8 cellular contexts compared by ENCODE assay signal in genomic region chr11:31809857-31810778, GRCh38.
A peak's percentile ranks its signal among the peaks of the same experiment; 100 is the strongest.
DNase-seq lines count a peak whose midpoint lies in the region; ATAC-seq lines count a peak whose summit lies in the region.

No MANE protein-coding gene starts in this region.

- ATAC-seq in HG02763 (IDR thresholded peaks at IDR 0.05; ENCODE audit: unreplicated experiment) (no peak), HG03135 (IDR thresholded peaks at IDR 0.05; ENCODE audit: unreplicated experiment) (no peak)

- peak overlapping the region; percentile 21 for H3K4me3 ChIP-seq in NT2/D1 (ENCODE audit: insufficient read length, low read depth)
- peak overlapping the region; percentile 41 to 57 for H3K4me3 ChIP-seq in duodenal mucosa (ENCODE audit: low read depth in 1 of 2, low read length in 2 of 2)
- peak overlapping the region; percentile 49 to 53 for H3K4me3 ChIP-seq in mucosa of rectum (ENCODE audit: low read length in 2 of 2)

- peaks cover 99% of the 10 kb centered on the region for H3K27me3 ChIP-seq in NT2/D1 (ENCODE audit: insufficient read depth, insufficient read length)
- H3K27me3 ChIP-seq in duodenal mucosa (ENCODE audit: control insufficient read depth in 1 of 2, insufficient read depth in 2 of 2, low read length in 2 of 2) = peaks cover 91 to 92% of the 10 kb centered on the region in 2 donors
- H3K27me3 ChIP-seq in mucosa of rectum (ENCODE audit: control insufficient read depth in 2 of 2, insufficient read depth in 2 of 2, low read length in 2 of 2) = peaks cover 82 to 89% of the 10 kb centered on the region in 2 donors

- no peak overlapping the region for H3K27ac ChIP-seq in duodenal mucosa (ENCODE audit: low read depth, low read length)
- no peak overlapping the region for H3K27ac ChIP-seq in mucosa of rectum (ENCODE audit: low read depth in 2 of 2, low read length in 2 of 2)

- no peaks in the 10 kb centered on the region for H3K9me3 ChIP-seq in NT2/D1 (ENCODE audit: insufficient read depth, low read length)
- no peaks in the 10 kb centered on the region for H3K9me3 ChIP-seq in duodenal mucosa (ENCODE audit: control insufficient read depth in 1 of 2, low read length in 2 of 2)
- no peaks in the 10 kb centered on the region for H3K9me3 ChIP-seq in mucosa of rectum (ENCODE audit: control insufficient read depth in 2 of 2, low read length in 2 of 2)

- H3K4me1 ChIP-seq in NT2/D1 (ENCODE audit: insufficient read depth, insufficient read length) (peaks cover 7% of the 10 kb centered on the region), duodenal mucosa (ENCODE audit: control insufficient read depth in 1 of 2, insufficient read depth in 2 of 2, low read length in 2 of 2) (peaks cover 29 to 39% of the 10 kb centered on the region in 2 donors), mucosa of rectum (ENCODE audit: control insufficient read depth in 2 of 2, insufficient read depth in 2 of 2, low read length in 2 of 2) (peaks cover 26 to 31% of the 10 kb centered on the region in 2 donors)

- H3K36me3 ChIP-seq in NT2/D1 (ENCODE audit: insufficient read depth, insufficient read length, low read length) (no peaks in the 10 kb centered on the region), duodenal mucosa (ENCODE audit: control insufficient read depth in 1 of 2, insufficient read depth in 2 of 2, low read length in 2 of 2) (no peaks in the 10 kb centered on the region), mucosa of rectum (ENCODE audit: control insufficient read depth in 2 of 2, insufficient read depth in 2 of 2, low read length in 2 of 2) (no peaks in the 10 kb centered on the region)

- H3K9ac ChIP-seq in NT2/D1 (ENCODE audit: insufficient read length, low read depth) = peak overlapping the region; percentile 32
- H3K9ac ChIP-seq in duodenal mucosa (ENCODE audit: low read depth in 1 of 2, low read length in 2 of 2) = no peak overlapping the region
- H3K9ac ChIP-seq in mucosa of rectum (ENCODE audit: low read depth in 1 of 2, low read length in 2 of 2) = no peak overlapping the region

- DNase-seq in activated T-cell treated with anti-CD3 and anti-CD28 coated beads, Interleukin-2, amount 50 U/mL, for 1 hour = peak; percentile 22
- DNase-seq in activated T-cell treated with anti-CD3 and anti-CD28 coated beads for 4 hours = no peak
- DNase-seq in NT2/D1 (ENCODE audit: low read depth, low spot score) = no peak
- DNase-seq in C1 segment of cervical spinal cord (lab: John Stamatoyannopoulos, UW) = no peak
